19 cellular contexts compared by ENCODE assay signal in genomic region chr21:41713495-41714281, GRCh38. TPM values are rescaled to one million over a fixed set of nuclear protein-coding genes. Genes with fewer than 3 reads are reported as not detected.
"Had no signal": no experiment of that assay in that cellular context is flagged by ENCODE, and none has a peak within 500 bp of the region (broad histone marks: within the 10 kb centered on the region; RNA-seq: fewer than 3 reads in every experiment).

No MANE protein-coding gene starts in this region.

- H3K4me1 Mint-ChIP-seq: activated CD8-positive, alpha-beta memory T cell treated with anti-CD3 and anti-CD28 coated beads, Interleukin-2, amount 10 ng/mL, durations not matched to agents 7 days and 5 days; naive B cell had no signal

- H3K36me3 ChIP-seq: heart left ventricle, sigmoid colon had no signal

- H3K4me1 ChIP-seq: heart left ventricle, psoas muscle, sigmoid colon had no signal

- H3K36me3 Mint-ChIP-seq: activated CD8-positive, alpha-beta memory T cell treated with anti-CD3 and anti-CD28 coated beads, Interleukin-2, amount 10 ng/mL, durations not matched to agents 7 days and 5 days; activated naive CD8-positive, alpha-beta T cell treated with anti-CD3 and anti-CD28 coated beads for 36 hours; mesothelial cell of epicardium; naive B cell had no signal

- H3K27ac Mint-ChIP-seq: activated CD8-positive, alpha-beta memory T cell treated with anti-CD3 and anti-CD28 coated beads, Interleukin-2, amount 10 ng/mL, durations not matched to agents 7 days and 5 days; activated naive CD8-positive, alpha-beta T cell treated with anti-CD3 and anti-CD28 coated beads for 36 hours; activated T-cell treated with anti-CD3 and anti-CD28 coated beads, Interleukin-2, amount 50 U/mL, for 24 hours; naive B cell; stimulated activated naive CD8-positive, alpha-beta T cell treated with anti-CD3 and anti-CD28 coated beads, Interleukin-15, Interleukin-2, amounts not matched to agents 100 ng/mL and 50 ng/mL, for 24 hours; T-helper 17 cell had no signal

- H3K4me3 Mint-ChIP-seq: activated CD8-positive, alpha-beta memory T cell treated with anti-CD3 and anti-CD28 coated beads, Interleukin-2, amount 10 ng/mL, durations not matched to agents 7 days and 5 days; activated naive CD8-positive, alpha-beta T cell treated with anti-CD3 and anti-CD28 coated beads for 36 hours; activated T-cell treated with anti-CD3 and anti-CD28 coated beads, Interleukin-2, amount 50 U/mL, for 24 hours; naive B cell; stimulated activated naive CD8-positive, alpha-beta T cell treated with anti-CD3 and anti-CD28 coated beads, Interleukin-15, Interleukin-2, amounts not matched to agents 100 ng/mL and 50 ng/mL, for 24 hours; T-helper 17 cell had no signal

- H3K9me3 Mint-ChIP-seq: activated naive CD8-positive, alpha-beta T cell treated with anti-CD3 and anti-CD28 coated beads for 36 hours; activated T-cell treated with anti-CD3 and anti-CD28 coated beads, Interleukin-2, amount 50 U/mL, for 24 hours; mesothelial cell of epicardium; naive B cell; stimulated activated naive CD8-positive, alpha-beta T cell treated with anti-CD3 and anti-CD28 coated beads, Interleukin-15, Interleukin-2, amounts not matched to agents 100 ng/mL and 50 ng/mL, for 24 hours had no signal

- ATAC-seq: activated CD8-positive, alpha-beta memory T cell treated with anti-CD3 and anti-CD28 coated beads, Interleukin-2, amount 10 ng/mL, durations not matched to agents 7 days and 5 days; foreskin keratinocyte; heart left ventricle; psoas muscle; T-helper 17 cell had no signal

- H3K9me3 ChIP-seq: heart left ventricle, psoas muscle, sigmoid colon had no signal

- H3K27me3 ChIP-seq: foreskin keratinocyte had no signal

- DNase-seq: activated CD4-positive, alpha-beta T cell treated with anti-CD3 and anti-CD28 coated beads, Interleukin-2, amount 50 U/mL, for 4 hours; activated CD8-positive, alpha-beta memory T cell treated with anti-CD3 and anti-CD28 coated beads, Interleukin-2, amount 10 ng/mL, durations not matched to agents 7 days and 5 days; activated effector memory CD4-positive, alpha-beta T cell treated with Interleukin-2 at 50 U/mL for 16 hours; activated naive CD8-positive, alpha-beta T cell treated with anti-CD3 and anti-CD28 coated beads for 36 hours; activated T-cell treated with anti-CD3 and anti-CD28 coated beads, Interleukin-2, amount 50 U/mL, for 24 hours; foreskin keratinocyte; heart left ventricle; naive B cell; sigmoid colon; stimulated activated CD4-positive, alpha-beta T cell treated with anti-CD3 and anti-CD28 coated beads, Interleukin-2, amount 100 ng/mL, for 48 hours; T-helper 17 cell had no signal

- FAIRE-seq: bronchial epithelial cell, endothelial cell of umbilical vein, urothelium cell line had no signal

- H3K27ac ChIP-seq: dorsolateral prefrontal cortex, foreskin keratinocyte, heart left ventricle, psoas muscle, sigmoid colon had no signal

- H3K4me3 ChIP-seq: dorsolateral prefrontal cortex, heart left ventricle, psoas muscle, sigmoid colon had no signal

RNA-seq across cellular contexts. Expression of gene RIPK4, which starts 53.2 kb away (rescaled TPM):
- total RNA-seq: activated CD8-positive, alpha-beta memory T cell treated with anti-CD3 and anti-CD28 coated beads, Interleukin-2, amount 10 ng/mL, durations not matched to agents 7 days and 5 days; endothelial cell of umbilical vein; psoas muscle; temporal lobe had no signal
- polyA plus RNA-seq: endothelial cell of umbilical vein had no signal
